Comparison of ENCODE assay signal across 1 cellular context in genomic region chr10:21174670-21175495, GRCh38.
A peak's percentile ranks its signal among the peaks of the same experiment; 100 is the strongest.
TF ChIP-seq lines count a peak whose summit lies in the region.

No MANE protein-coding gene starts in this region.

TF ChIP-seq in K562, 482 proteins besides CTCF, POLR2A, EP300 and RAD21 (continued from another document):
- TF ChIP-seq BMI1 (IDR thresholded peaks at IDR 0.05; ENCODE audit: low read length) (no peak), ZBTB43 (CRISPR knock-in tag; IDR thresholded peaks at IDR 0.05) (no peak), SMAD2 (IDR thresholded peaks at IDR 0.05; ENCODE audit: low read depth, low read length) (no peak), MTA3 (IDR thresholded peaks at IDR 0.05; ENCODE audit: borderline replicate concordance) (0 out of 2 replicates have a peak, but pooled peaks have one; percentile 30), MNT (conservative IDR thresholded peaks at IDR 0.05) (no peak), CEBPB (tag; IDR thresholded peaks at IDR 0.05) (no peak), ZNF592 (IDR thresholded peaks at IDR 0.05) (0 out of 2 replicates have a peak, but pooled peaks have one; percentile 32), FOXJ2 (tag; IDR thresholded peaks at IDR 0.05) (peak; percentile 17; the same call in 1 of the 2 replicates), E2F6 (IDR thresholded peaks at IDR 0.05; ENCODE audit: borderline replicate concordance in 1 of 2, extremely low read depth in 1 of 2, insufficient read depth in 1 of 2, insufficient read length in 1 of 2, low read depth in 1 of 2, low read length in 1 of 2, poor library complexity in 1 of 2, severe bottlenecking in 1 of 2) (peak in 1 of 2 experiments; percentile 8), VEZF1 (CRISPR knock-in tag; IDR thresholded peaks at IDR 0.05) (no peak), ZNF384 (IDR thresholded peaks at IDR 0.05; ENCODE audit: low read depth, low read length) (no peak), NR2C2 (CRISPR knock-in tag; IDR thresholded peaks at IDR 0.05) (no peak), NR2C2 (tag; IDR thresholded peaks at IDR 0.05) (no peak), ETS1 (conservative IDR thresholded peaks at IDR 0.05; ENCODE audit: control insufficient read depth, low read depth, low read length) (no peak), HDAC2 (IDR thresholded peaks at IDR 0.05) (peak; percentile 86), USF2 (CRISPR knock-in tag; IDR thresholded peaks at IDR 0.05) (no peak), YY1 (IDR thresholded peaks at IDR 0.05; ENCODE audit: borderline replicate concordance in 1 of 3, control insufficient read depth in 1 of 3, extremely low read depth in 1 of 3, insufficient read depth in 3 of 3, insufficient read length in 1 of 3, insufficient replicate concordance in 2 of 3, low read depth in 1 of 3, low read length in 2 of 3) (no peak), ZFX (CRISPR knock-in tag; IDR thresholded peaks at IDR 0.05) (peak; percentile 9; the same call in 1 of the 2 replicates), ARID4B (CRISPR knock-in tag; IDR thresholded peaks at IDR 0.05) (no peak; the same call in 1 of the 2 replicates), KLF10 (CRISPR knock-in tag; IDR thresholded peaks at IDR 0.05) (no peak), CCNT2 (IDR thresholded peaks at IDR 0.05; ENCODE audit: borderline replicate concordance, extremely low read depth, insufficient read length, low read depth, low read length) (no peak), CREM (IDR thresholded peaks at IDR 0.05; ENCODE audit: low read depth) (no peak), BACH1 (tag; IDR thresholded peaks at IDR 0.05) (peak; percentile 57), BRCA1 (IDR thresholded peaks at IDR 0.05) (no peak), BRCA1 (CRISPR knock-in tag; IDR thresholded peaks at IDR 0.05) (no peak), ADNP (tag; IDR thresholded peaks at IDR 0.05) (peak; percentile 85), ZSCAN29 (IDR thresholded peaks at IDR 0.05) (no peak), FOSL1 (tag; conservative IDR thresholded peaks at IDR 0.05) (peak; percentile 40), REST (CRISPR knock-in tag; IDR thresholded peaks at IDR 0.05; ENCODE audit: low read depth) (no peak)
TF ChIP-seq in K562: peak in this region for 33.
